Comparison of ENCODE assay signal across 8 cellular contexts in the genomic region with DNA sequence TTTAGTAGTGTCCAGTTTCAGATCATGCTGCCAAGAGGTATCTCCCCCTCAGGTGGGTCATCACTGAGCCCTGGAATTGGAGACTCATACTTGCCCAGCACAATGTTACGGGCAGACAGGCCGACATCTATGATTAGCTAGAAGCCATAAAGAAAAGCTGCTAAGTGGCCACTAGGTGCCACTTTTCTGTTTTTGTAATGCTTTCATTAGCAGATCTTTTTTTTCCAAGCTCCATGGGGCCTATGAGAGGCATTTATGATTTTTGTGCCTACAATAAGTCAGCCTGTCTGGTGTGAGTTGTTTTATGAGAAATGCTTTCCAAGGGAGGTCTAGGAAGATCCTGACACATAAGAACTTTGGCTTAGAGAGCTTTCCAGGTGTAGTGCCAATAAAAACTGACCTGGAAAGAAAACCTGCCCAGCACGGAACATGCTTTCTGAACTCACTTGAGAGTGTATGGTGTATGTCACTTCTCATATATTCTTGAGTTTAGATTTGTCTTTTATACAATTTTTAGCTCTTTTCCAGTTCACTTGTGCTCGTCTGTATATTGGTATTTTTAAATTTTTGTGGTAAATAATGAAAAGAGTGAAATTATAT. TPM values are rescaled to one million over a fixed set of nuclear protein-coding genes. Genes with fewer than 3 reads are reported as not detected.
DNase-seq lines count a peak whose midpoint lies in the region; ATAC-seq and TF ChIP-seq lines count a peak whose summit lies in the region.

No MANE protein-coding gene starts in this region.

- peak; percentile 12 for DNase-seq in activated CD4-positive, alpha-beta T cell treated with anti-CD3 and anti-CD28 coated beads, Interleukin-2, amount 10 ng/mL, durations not matched to agents 7 days and 5 days
- no peak for DNase-seq in activated CD4-positive, alpha-beta T cell treated with anti-CD3 and anti-CD28 coated beads for 36 hours
- DNase-seq in NCI-H2196 (lab: John Stamatoyannopoulos, UW; ENCODE audit: unreplicated experiment) (peak; percentile 55), colonic mucosa (no peak), lower lobe of right lung (no peak)

- H3K27ac Mint-ChIP-seq in activated CD4-positive, alpha-beta T cell treated with anti-CD3 and anti-CD28 coated beads, Interleukin-2, amount 10 ng/mL, durations not matched to agents 7 days and 5 days, result no peak overlapping the region
- no peak overlapping the region for H3K27ac Mint-ChIP-seq in activated CD4-positive, alpha-beta T cell treated with anti-CD3 and anti-CD28 coated beads for 36 hours

- peaks cover 11% of the 10 kb centered on the region for H3K36me3 Mint-ChIP-seq in activated CD4-positive, alpha-beta T cell treated with anti-CD3 and anti-CD28 coated beads, Interleukin-2, amount 10 ng/mL, durations not matched to agents 7 days and 5 days (ENCODE audit: low read depth)
- H3K36me3 Mint-ChIP-seq in activated CD4-positive, alpha-beta T cell treated with anti-CD3 and anti-CD28 coated beads for 36 hours (ENCODE audit: low read depth), result no peaks in the 10 kb centered on the region

- CTCF ChIA-PET in activated CD4-positive, alpha-beta T cell treated with anti-CD3 and anti-CD28 coated beads, Interleukin-2, amount 10 ng/mL, durations not matched to agents 7 days and 5 days (lab: Charles Lee), result interaction anchor here (0.6 to 1.7 kb wide), 4 partner anchors 9 to 235 kb away, joined by 3 to 5 read pairs (median 4); no protein-coding TSS in a partner anchor
- CTCF ChIA-PET in activated CD4-positive, alpha-beta T cell treated with anti-CD3 and anti-CD28 coated beads for 36 hours (lab: Charles Lee), result interaction anchor here (0.9 to 2.8 kb wide), 5 partner anchors 9 to 230 kb away, joined by 3 to 18 read pairs (median 3); no protein-coding TSS in a partner anchor

- ATAC-seq in activated CD4-positive, alpha-beta T cell treated with anti-CD3 and anti-CD28 coated beads for 36 hours, result no peak
- peak in 1 of 2 donors; percentile 68 for ATAC-seq in lower lobe of right lung
- no peak for ATAC-seq in HG03108 (IDR thresholded peaks at IDR 0.05; ENCODE audit: unreplicated experiment)
- no peak for ATAC-seq in HG03159 (IDR thresholded peaks at IDR 0.05; ENCODE audit: unreplicated experiment)
- no peak for ATAC-seq in GM19452 (IDR thresholded peaks at IDR 0.05; ENCODE audit: unreplicated experiment)

- no peaks in the 10 kb centered on the region for H3K36me3 ChIP-seq in colonic mucosa
- H3K36me3 ChIP-seq in lower lobe of right lung, result no peaks in the 10 kb centered on the region

- H3K9me3 ChIP-seq in colonic mucosa, result no peaks in the 10 kb centered on the region
- no peaks in the 10 kb centered on the region for H3K9me3 ChIP-seq in lower lobe of right lung

- intact Hi-C loops in activated CD4-positive, alpha-beta T cell treated with anti-CD3 and anti-CD28 coated beads for 36 hours (cut with DNase I, micrococcal nuclease), result loop anchor here in 1 of 2 experiments (5.0 kb wide), 1 partner anchor 228 kb away; no protein-coding TSS in a partner anchor
- intact Hi-C loops in colonic mucosa (cut with DNase I) (no loop called here), lower lobe of right lung (cut with DNase I) (loop anchor here (5.0 kb wide), 1 partner anchor 228 kb away; no protein-coding TSS in a partner anchor)

- H3K4me1 Mint-ChIP-seq in activated CD4-positive, alpha-beta T cell treated with anti-CD3 and anti-CD28 coated beads, Interleukin-2, amount 10 ng/mL, durations not matched to agents 7 days and 5 days, result peaks cover 6% of the 10 kb centered on the region
- H3K4me1 Mint-ChIP-seq in activated CD4-positive, alpha-beta T cell treated with anti-CD3 and anti-CD28 coated beads for 36 hours, result peaks cover 2% of the 10 kb centered on the region

- H3K27me3 Mint-ChIP-seq in activated CD4-positive, alpha-beta T cell treated with anti-CD3 and anti-CD28 coated beads, Interleukin-2, amount 10 ng/mL, durations not matched to agents 7 days and 5 days, result no peaks in the 10 kb centered on the region
- H3K27me3 Mint-ChIP-seq in activated CD4-positive, alpha-beta T cell treated with anti-CD3 and anti-CD28 coated beads for 36 hours, result no peaks in the 10 kb centered on the region

- no peaks in the 10 kb centered on the region for H3K27me3 ChIP-seq in colonic mucosa
- H3K27me3 ChIP-seq in lower lobe of right lung (ENCODE audit: low read depth), result no peaks in the 10 kb centered on the region

- H3K4me1 ChIP-seq in colonic mucosa (no peaks in the 10 kb centered on the region), lower lobe of right lung (no peaks in the 10 kb centered on the region)

- no peaks in the 10 kb centered on the region for H3K9me3 Mint-ChIP-seq in activated CD4-positive, alpha-beta T cell treated with anti-CD3 and anti-CD28 coated beads, Interleukin-2, amount 10 ng/mL, durations not matched to agents 7 days and 5 days
- no peaks in the 10 kb centered on the region for H3K9me3 Mint-ChIP-seq in activated CD4-positive, alpha-beta T cell treated with anti-CD3 and anti-CD28 coated beads for 36 hours (ENCODE audit: low read depth)

- POLR2A ChIA-PET in activated CD4-positive, alpha-beta T cell treated with anti-CD3 and anti-CD28 coated beads, Interleukin-2, amount 10 ng/mL, durations not matched to agents 7 days and 5 days (lab: Charles Lee), result no interaction called here
- POLR2A ChIA-PET in activated CD4-positive, alpha-beta T cell treated with anti-CD3 and anti-CD28 coated beads for 36 hours (lab: Charles Lee), result no interaction called here

- no peak overlapping the region for H3K4me3 Mint-ChIP-seq in activated CD4-positive, alpha-beta T cell treated with anti-CD3 and anti-CD28 coated beads, Interleukin-2, amount 10 ng/mL, durations not matched to agents 7 days and 5 days
- no peak overlapping the region for H3K4me3 Mint-ChIP-seq in activated CD4-positive, alpha-beta T cell treated with anti-CD3 and anti-CD28 coated beads for 36 hours

- H3K4me3 ChIP-seq in colonic mucosa, result no peak overlapping the region
- no peak overlapping the region for H3K4me3 ChIP-seq in lower lobe of right lung

- no peak overlapping the region for H3K27ac ChIP-seq in colonic mucosa
- H3K27ac ChIP-seq in lower lobe of right lung, result no peak overlapping the region

- no peak overlapping the region for H3K9ac ChIP-seq in colonic mucosa (ENCODE audit: low read depth in 2 of 2, low read length in 2 of 2)

- TF ChIP-seq CTCF in colonic mucosa (IDR thresholded peaks at IDR 0.05) (peak; percentile 42), lower lobe of right lung (IDR thresholded peaks at IDR 0.05) (peak; percentile 46)

RNA-seq across cellular contexts. Expression of a gene that starts 21.8 kb away (rescaled TPM):
- under 1 TPM; 0.22 to 0.46 TPM for total RNA-seq in activated CD4-positive, alpha-beta T cell treated with anti-CD3 and anti-CD28 coated beads, Interleukin-2, amount 10 ng/mL, durations not matched to agents 7 days and 5 days
- under 1 TPM in 1 of 2 experiments, not detected in 1; 0.23 TPM for total RNA-seq in activated CD4-positive, alpha-beta T cell treated with anti-CD3 and anti-CD28 coated beads for 36 hours
- total RNA-seq in colonic mucosa (under 1 TPM in 1 of 2 donors, not detected in 1; 0.21 TPM), lower lobe of right lung (0.47 TPM)

Comparison
In these comparisons a context has a peak if more than half of its experiments do, and no peak if none do; other contexts are left out.
1. DNase-seq: peak in activated CD4-positive, alpha-beta T cell treated with anti-CD3 and anti-CD28 coated beads, Interleukin-2, amount 10 ng/mL, durations not matched to agents 7 days and 5 days (single experiment) and NCI-H2196 (single experiment); none in activated CD4-positive, alpha-beta T cell treated with anti-CD3 and anti-CD28 coated beads for 36 hours (single experiment), colonic mucosa (single experiment) and lower lobe of right lung (single experiment).